12 cellular contexts compared by ENCODE assay signal in the genomic region with DNA sequence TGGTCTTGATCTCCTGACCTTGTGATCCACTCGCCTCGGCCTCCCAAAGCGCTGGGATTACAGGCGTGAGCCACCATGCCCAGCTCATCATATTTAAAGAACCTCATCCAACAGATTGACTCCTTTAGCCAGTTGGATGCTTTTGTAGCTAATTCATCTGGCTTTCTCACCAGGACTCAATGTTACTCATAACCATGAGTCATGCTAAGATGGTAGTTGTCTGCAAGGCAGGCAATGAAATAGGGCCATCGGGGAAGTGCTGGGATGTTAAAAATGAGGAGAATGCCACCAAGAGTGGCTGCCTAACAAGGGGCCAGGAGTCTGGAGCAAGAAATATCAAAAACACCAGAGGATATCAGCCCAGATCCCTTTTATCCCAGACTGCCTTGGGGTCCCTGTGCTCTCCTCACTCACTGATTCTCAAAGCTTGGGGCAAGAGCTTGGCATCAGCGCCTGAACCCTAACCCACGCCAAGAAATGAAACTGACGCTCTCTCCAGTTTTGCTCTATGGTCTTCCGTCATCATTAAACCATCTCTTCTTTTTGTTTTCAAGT. TPM values are rescaled to one million over a fixed set of nuclear protein-coding genes. Genes with fewer than 3 reads are reported as not detected.
A peak's percentile ranks its signal among the peaks of the same experiment; 100 is the strongest.
DNase-seq lines count a peak whose midpoint lies in the region; ATAC-seq and TF ChIP-seq lines count a peak whose summit lies in the region.
"Had no signal": no experiment of that assay in that cellular context is flagged by ENCODE, and none has a peak within 500 bp of the region (broad histone marks: within the 10 kb centered on the region; RNA-seq: fewer than 3 reads in every experiment).

No MANE protein-coding gene starts in this region.

- in situ Hi-C loops in Caki2 (cut with HindIII; ENCODE audit: low pct_unique_long_range_greater_than_20kb, low sequenced_read_pairs), result no loop called here

- TF ChIP-seq CTCF in choroid plexus epithelial cell (conservative IDR thresholded peaks at IDR 0.05; ENCODE audit: low read depth, low read length), result no peak

- no peak for ATAC-seq in GM18909 (IDR thresholded peaks at IDR 0.05; ENCODE audit: poor library complexity, unreplicated experiment)
- no peak for ATAC-seq in activated CD4-positive, CD25-positive, alpha-beta regulatory T cell treated with anti-CD3 and anti-CD28 coated beads, Interleukin-2, amount 50 U/mL, for 24 hours
- ATAC-seq in HG03175 (IDR thresholded peaks at IDR 0.05; ENCODE audit: unreplicated experiment), result no peak

- DNase-seq in Caki2 (ENCODE audit: low read depth) (peak; percentile 29), NCI-H226 (peak; percentile 68), choroid plexus epithelial cell (ENCODE audit: low read depth) (peak; percentile 62), non-pigmented ciliary epithelial cell (ENCODE audit: low read depth) (peak; percentile 50), NCI-H1417 (lab: John Stamatoyannopoulos, UW) (no peak)
- DNase-seq: activated effector memory CD4-positive, alpha-beta T cell treated with anti-CD3 and anti-CD28 coated beads, Interleukin-2, amount 50 U/mL, for 16 hours; CD4-positive, alpha-beta memory T cell; NCI-H1930; stimulated activated CD4-positive, alpha-beta T cell treated with anti-CD3 and anti-CD28 coated beads, Interleukin-15, amount 100 ng/mL, for 24 hours had no signal

- H3K4me3 ChIP-seq in choroid plexus epithelial cell (ENCODE audit: low read depth, low read length), result no peak overlapping the region

RNA-seq across cellular contexts. Expression of a gene that starts 7.4 kb away (rescaled TPM):
- total RNA-seq in Caki2 (2014; rRNA removed; shearing (Covaris generic); ENCODE audit: low replicate concordance), result 70.4 and 88.2 TPM in 2 replicates
- total RNA-seq: CD4-positive, alpha-beta memory T cell had no signal

Comparison
In these comparisons a context has a peak if more than half of its experiments do, and no peak if none do; other contexts are left out.
1. DNase-seq: peak in Caki2 (single experiment), NCI-H226 (single experiment), choroid plexus epithelial cell (single experiment) and non-pigmented ciliary epithelial cell (single experiment); none in NCI-H1417 (0 of 3).